Comparison of ENCODE assay signal across 8 cellular contexts in the genomic region with DNA sequence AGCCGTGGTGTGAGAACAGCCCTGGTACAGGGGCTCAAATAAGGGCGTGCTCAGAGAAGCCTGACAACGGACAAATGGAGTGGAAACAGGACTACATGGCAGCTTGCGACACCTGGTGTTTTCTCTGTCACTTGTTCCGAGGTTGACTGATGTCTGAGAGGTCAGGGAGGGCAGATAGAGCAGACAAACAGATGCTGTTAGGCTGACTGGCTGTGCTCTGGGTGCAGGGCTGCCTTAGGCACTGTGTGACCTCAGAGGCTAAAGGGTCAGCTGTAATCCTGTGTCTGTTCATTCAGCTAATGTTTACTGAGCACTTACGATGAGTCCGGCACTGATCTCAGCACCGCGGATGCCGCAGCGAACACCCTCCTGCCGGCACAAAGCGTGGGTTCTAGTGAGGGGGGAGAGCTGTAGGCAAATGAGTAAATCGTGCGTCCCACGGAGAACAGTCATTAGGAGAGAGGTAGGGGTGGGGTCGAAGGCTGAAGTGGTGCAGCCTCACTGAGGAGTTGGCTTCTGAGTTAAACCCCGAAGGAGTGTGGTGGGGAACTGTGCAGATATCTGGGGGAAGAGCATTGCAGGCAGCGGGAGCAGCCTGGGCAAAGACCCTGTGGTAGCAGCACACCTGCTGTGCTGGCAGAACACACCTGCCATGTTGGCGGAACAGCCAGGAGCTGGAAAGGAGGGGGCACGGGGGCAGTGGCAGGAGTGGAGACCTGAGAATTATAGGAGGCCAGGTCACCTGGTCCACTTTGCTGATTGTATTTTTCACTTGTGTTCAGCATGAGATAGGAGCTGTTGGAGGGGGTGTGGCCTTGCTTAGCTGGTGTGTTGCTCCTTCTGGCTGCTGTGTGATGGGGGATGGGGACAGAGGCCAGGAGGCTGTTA. TPM values are rescaled to one million over a fixed set of nuclear protein-coding genes. Genes with fewer than 3 reads are reported as not detected.
DNase-seq lines count a peak whose midpoint lies in the region; ATAC-seq and TF ChIP-seq lines count a peak whose summit lies in the region.

No MANE protein-coding gene starts in this region.

- peaks cover 23% of the 10 kb centered on the region for H3K4me1 ChIP-seq in suprapubic skin

- DNase-seq in left colon, result peak; percentile 37 to 38
- no peak for DNase-seq in MG63
- DNase-seq in H4 (ENCODE audit: low spot score), result no peak
- no peak for DNase-seq in SIG-M5 treated with dmso at 0.1 percent for 504 hours (lab: John Stamatoyannopoulos, UW; ENCODE audit: unreplicated experiment)
- DNase-seq in suprapubic skin (ENCODE audit: low spot score in 2 of 2), result no peak

- H3K9me3 ChIP-seq in MG63 (no peaks in the 10 kb centered on the region), suprapubic skin (no peaks in the 10 kb centered on the region)

- H3K36me3 ChIP-seq in MG63 (peaks cover 93% of the 10 kb centered on the region), suprapubic skin (peaks cover 26% of the 10 kb centered on the region)

- H3K27ac ChIP-seq in suprapubic skin, result no peak overlapping the region

- 71% methylated on average over 20 of the region's 21 CpGs for WGBS in suprapubic skin

- no peak for TF ChIP-seq POLR2A in suprapubic skin (IDR thresholded peaks at IDR 0.05)

- ATAC-seq in GM18502 (IDR thresholded peaks at IDR 0.05; ENCODE audit: poor library complexity, unreplicated experiment), result peak; percentile 88
- ATAC-seq in GM21515 (IDR thresholded peaks at IDR 0.05; ENCODE audit: unreplicated experiment), result peak; percentile 77
- peak; percentile 75 for ATAC-seq in HG03571 (IDR thresholded peaks at IDR 0.05; ENCODE audit: unreplicated experiment)
- ATAC-seq in left colon, result peak; percentile 62

- TF ChIP-seq CTCF in suprapubic skin (IDR thresholded peaks at IDR 0.05), result no peak

- intact Hi-C loops in left colon (cut with DNase I, micrococcal nuclease), result no loop called here

- H3K27me3 ChIP-seq in MG63, result no peaks in the 10 kb centered on the region
- H3K27me3 ChIP-seq in suprapubic skin, result no peaks in the 10 kb centered on the region

- H3K4me3 ChIP-seq in MG63 (no peak overlapping the region), suprapubic skin (no peak overlapping the region)

- TF ChIP-seq EP300 in suprapubic skin (IDR thresholded peaks at IDR 0.05), result no peak

RNA-seq across cellular contexts. Expression of a gene that starts 35.0 kb away (rescaled TPM):
- 10 to 100 TPM; 26.8 to 32.1 TPM for total RNA-seq in left colon
- 62.7 and 67.1 TPM in 2 replicates for total RNA-seq in MG63 (2014; rRNA removed; shearing (Covaris generic); ENCODE audit: low replicate concordance)
- total RNA-seq in H4 (2014; rRNA removed; shearing (Covaris generic)), result 24.1 and 35.2 TPM in 2 replicates
- 100 to 1,000 TPM in 1 of 4 donors, 10 to 100 TPM in 3; 65.7 to 100 (median 85.0) TPM for total RNA-seq in suprapubic skin

RNA-seq across cellular contexts. Expression of a gene that starts 54.3 kb away (rescaled TPM):
- total RNA-seq in left colon (10 to 100 TPM; 61.0 to 63.9 TPM), suprapubic skin (10 to 100 TPM; 34.0 to 53.3 (median 47.0) TPM)
- total RNA-seq in MG63 (2014; rRNA removed; shearing (Covaris generic); ENCODE audit: low replicate concordance), result 196 and 281 TPM in 2 replicates
- 81.2 and 84.7 TPM in 2 replicates for total RNA-seq in H4 (2014; rRNA removed; shearing (Covaris generic))

Comparison
In these comparisons a context has a peak if more than half of its experiments do, and no peak if none do; other contexts are left out.
1. DNase-seq: peak in left colon (2 of 2); none in MG63 (single experiment), H4 (single experiment), SIG-M5 treated with dmso at 0.1 percent for 504 hours (single experiment) and suprapubic skin (0 of 2).
2. Peak in every context shown above with its lines, with median percentiles within 50 percentile points of each other: ATAC-seq.